In genomic region chr9:125239631-125240597, GRCh38 we compare ENCODE assay signal across 8 cellular contexts. TPM values are rescaled to one million over a fixed set of nuclear protein-coding genes. Genes with fewer than 3 reads are reported as not detected.
DNase-seq lines count a peak whose midpoint lies in the region; ATAC-seq and TF ChIP-seq lines count a peak whose summit lies in the region.

No MANE protein-coding gene starts in this region.

- no peaks in the 10 kb centered on the region for H3K27me3 ChIP-seq in MG63
- no peaks in the 10 kb centered on the region for H3K27me3 ChIP-seq in ectodermal cell (ENCODE audit: control insufficient read depth, insufficient read depth, low read length, poor library complexity, severe bottlenecking)

- no peak for TF ChIP-seq CTCF in AG10803 (conservative IDR thresholded peaks at IDR 0.05; ENCODE audit: low read length)

- peaks cover 50 to 51% of the 10 kb centered on the region in 2 donors for H3K4me1 Mint-ChIP-seq in natural killer cell treated with Interleukin-12 subunit alpha and Interleukin-12 subunit beta and Interleukin-15 and Interleukin-18, amount 100 ng/mL, for 72 hours (ENCODE audit: low read depth in 2 of 2)

- 52 to 65% methylated on average over 6 to 8 of the region's 8 CpGs for WGBS in ectodermal cell, 2 experiments

- H3K27ac Mint-ChIP-seq in natural killer cell treated with Interleukin-12 subunit alpha and Interleukin-12 subunit beta and Interleukin-15 and Interleukin-18, amount 100 ng/mL, for 72 hours = peak overlapping the region; percentile 94 to 97

- no peak for DNase-seq in AG10803 (ENCODE audit: low read depth)
- no peak for DNase-seq in MG63
- DNase-seq in natural killer cell treated with Interleukin-12 subunit alpha and Interleukin-12 subunit beta and Interleukin-15 and Interleukin-18, amount 100 ng/mL, for 72 hours (ENCODE audit: low spot score) = no peak
- no peak for DNase-seq in activated CD4-positive, CD25-positive, alpha-beta regulatory T cell treated with anti-CD3 and anti-CD28 coated beads, Interleukin-2, amount 50 U/mL, for 72 hours
- no peak for DNase-seq in central memory CD4-positive, alpha-beta T cell

- peaks cover 33% of the 10 kb centered on the region for H3K36me3 Mint-ChIP-seq in natural killer cell treated with Interleukin-12 subunit alpha and Interleukin-12 subunit beta and Interleukin-15 and Interleukin-18, amount 100 ng/mL, for 72 hours

- no peaks in the 10 kb centered on the region for H3K9me3 Mint-ChIP-seq in natural killer cell treated with Interleukin-12 subunit alpha and Interleukin-12 subunit beta and Interleukin-15 and Interleukin-18, amount 100 ng/mL, for 72 hours

- no peaks in the 10 kb centered on the region for H3K9me3 ChIP-seq in MG63
- no peaks in the 10 kb centered on the region for H3K9me3 ChIP-seq in ectodermal cell (ENCODE audit: control insufficient read depth, low read length)

- ATAC-seq in natural killer cell treated with Interleukin-12 subunit alpha and Interleukin-12 subunit beta and Interleukin-15 and Interleukin-18, amount 100 ng/mL, for 72 hours = no peak
- ATAC-seq in GM21825 (IDR thresholded peaks at IDR 0.05; ENCODE audit: unreplicated experiment) = no peak
- no peak for ATAC-seq in GM19455 (IDR thresholded peaks at IDR 0.05; ENCODE audit: unreplicated experiment)

- no peak overlapping the region for H3K27ac ChIP-seq in ectodermal cell (ENCODE audit: insufficient read depth, low read depth, low read length, poor library complexity, severe bottlenecking)

- H3K4me3 ChIP-seq in AG10803 (ENCODE audit: low read length) (peak overlapping the region; percentile 98), MG63 (peak overlapping the region; percentile 86), ectodermal cell (ENCODE audit: insufficient read depth, low read depth, low read length) (peak overlapping the region; percentile 66)

- H3K27me3 Mint-ChIP-seq in natural killer cell treated with Interleukin-12 subunit alpha and Interleukin-12 subunit beta and Interleukin-15 and Interleukin-18, amount 100 ng/mL, for 72 hours = no peaks in the 10 kb centered on the region

- peaks cover 61% of the 10 kb centered on the region for H3K36me3 ChIP-seq in MG63
- peaks cover 37% of the 10 kb centered on the region for H3K36me3 ChIP-seq in ectodermal cell (ENCODE audit: control insufficient read depth, insufficient read depth, low read length)

- H3K4me1 ChIP-seq in ectodermal cell (ENCODE audit: control insufficient read depth, insufficient read depth, low read length) = peaks cover 14% of the 10 kb centered on the region

- peak overlapping the region; percentile 96 for H3K4me3 Mint-ChIP-seq in natural killer cell treated with Interleukin-12 subunit alpha and Interleukin-12 subunit beta and Interleukin-15 and Interleukin-18, amount 100 ng/mL, for 72 hours

RNA-seq across cellular contexts. Expression of gene HSPA5, which starts 1.2 kb away (rescaled TPM):
- 117 and 156 TPM in 2 replicates for total RNA-seq in MG63 (2014; rRNA removed; shearing (Covaris generic); ENCODE audit: low replicate concordance)
- 234 TPM for polyA plus RNA-seq in ectodermal cell (2013, experiment 1 of 4)
- polyA plus RNA-seq in ectodermal cell (2013, experiment 2 of 4) = 216 TPM
- polyA plus RNA-seq in ectodermal cell (2013, experiment 3 of 4) = 177 TPM
- polyA plus RNA-seq in ectodermal cell (2013, experiment 4 of 4) = 185 TPM
- total RNA-seq in natural killer cell treated with Interleukin-12 subunit alpha and Interleukin-12 subunit beta and Interleukin-15 and Interleukin-18, amount 100 ng/mL, for 72 hours = 100 to 1,000 TPM; 319 to 344 TPM

RNA-seq across cellular contexts. Expression of gene GAPVD1, which starts 21.7 kb away (rescaled TPM):
- 27.5 and 31.4 TPM in 2 replicates for total RNA-seq in MG63 (2014; rRNA removed; shearing (Covaris generic); ENCODE audit: low replicate concordance)
- 29.1 TPM for polyA plus RNA-seq in ectodermal cell (2013, experiment 1 of 4)
- polyA plus RNA-seq in ectodermal cell (2013, experiment 2 of 4) = 30.5 TPM
- polyA plus RNA-seq in ectodermal cell (2013, experiment 3 of 4) = 19.9 TPM
- polyA plus RNA-seq in ectodermal cell (2013, experiment 4 of 4) = 22.9 TPM
- 10 to 100 TPM; 57.8 to 71.7 TPM for total RNA-seq in natural killer cell treated with Interleukin-12 subunit alpha and Interleukin-12 subunit beta and Interleukin-15 and Interleukin-18, amount 100 ng/mL, for 72 hours

RNA-seq across cellular contexts. Expression of gene RABEPK, which starts 39.6 kb away (rescaled TPM):
- total RNA-seq in MG63 (2014; rRNA removed; shearing (Covaris generic); ENCODE audit: low replicate concordance) = 50.4 and 74.2 TPM in 2 replicates
- polyA plus RNA-seq in ectodermal cell (2013, experiment 1 of 4) = 21.9 TPM
- 18.2 TPM for polyA plus RNA-seq in ectodermal cell (2013, experiment 2 of 4)
- 16.5 TPM for polyA plus RNA-seq in ectodermal cell (2013, experiment 3 of 4)
- 18.1 TPM for polyA plus RNA-seq in ectodermal cell (2013, experiment 4 of 4)
- total RNA-seq in natural killer cell treated with Interleukin-12 subunit alpha and Interleukin-12 subunit beta and Interleukin-15 and Interleukin-18, amount 100 ng/mL, for 72 hours = 10 to 100 TPM; 24.1 to 36.7 TPM

RNA-seq across cellular contexts. Expression of gene PPP6C, which starts 50.3 kb away (rescaled TPM):
- 17.0 and 23.4 TPM in 2 replicates for total RNA-seq in MG63 (2014; rRNA removed; shearing (Covaris generic); ENCODE audit: low replicate concordance)
- 41.5 TPM for polyA plus RNA-seq in ectodermal cell (2013, experiment 1 of 4)
- polyA plus RNA-seq in ectodermal cell (2013, experiment 2 of 4) = 48.4 TPM
- 28.8 TPM for polyA plus RNA-seq in ectodermal cell (2013, experiment 3 of 4)
- polyA plus RNA-seq in ectodermal cell (2013, experiment 4 of 4) = 31.7 TPM
- 10 to 100 TPM; 47.5 to 50.5 TPM for total RNA-seq in natural killer cell treated with Interleukin-12 subunit alpha and Interleukin-12 subunit beta and Interleukin-15 and Interleukin-18, amount 100 ng/mL, for 72 hours
